ENCODE assay signal across 1 cellular context in genomic region chr1:226870323-226871046, GRCh38.
TF ChIP-seq lines count a peak whose summit lies in the region.

TSS of gene PSEN2 (plus strand) at chr1:226870616. CDS start at chr1:226881908, 11,292 bp downstream.

TF ChIP-seq in HEK293, 187 proteins besides CTCF, POLR2A, EP300 and RAD21 (continued from another document):
- TF ChIP-seq ZNF791 (tag by site-specific recombination; IDR thresholded peaks at IDR 0.05): peak; percentile 6; the same call in 1 of the 2 replicates
- no peak for TF ChIP-seq ZNF571 (tag by site-specific recombination; IDR thresholded peaks at IDR 0.05)
- TF ChIP-seq ZNF623 (tag by site-specific recombination; IDR thresholded peaks at IDR 0.05): no peak
- TF ChIP-seq GLI2 (tag by site-specific recombination; IDR thresholded peaks at IDR 0.05; ENCODE audit: borderline replicate concordance, low read depth): no peak
- TF ChIP-seq, protein P1, sequence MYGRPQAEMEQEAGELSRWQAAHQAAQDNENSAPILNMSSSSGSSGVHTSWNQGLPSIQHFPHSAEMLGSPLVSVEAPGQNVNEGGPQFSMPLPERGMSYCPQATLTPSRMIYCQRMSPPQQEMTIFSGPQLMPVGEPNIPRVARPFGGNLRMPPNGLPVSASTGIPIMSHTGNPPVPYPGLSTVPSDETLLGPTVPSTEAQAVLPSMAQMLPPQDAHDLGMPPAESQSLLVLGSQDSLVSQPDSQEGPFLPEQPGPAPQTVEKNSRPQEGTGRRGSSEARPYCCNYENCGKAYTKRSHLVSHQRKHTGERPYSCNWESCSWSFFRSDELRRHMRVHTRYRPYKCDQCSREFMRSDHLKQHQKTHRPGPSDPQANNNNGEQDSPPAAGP (tag by site-specific recombination; IDR thresholded peaks at IDR 0.05): peak; percentile 61
- peak; percentile 74 for TF ChIP-seq SP3 (tag by site-specific recombination; IDR thresholded peaks at IDR 0.05)
- TF ChIP-seq KLF1 (tag by site-specific recombination; IDR thresholded peaks at IDR 0.05): peak; percentile 89
- TF ChIP-seq ZNF654 (tag by site-specific recombination; IDR thresholded peaks at IDR 0.05; ENCODE audit: low read depth): no peak
- 0 out of 2 replicates have a peak, but pooled peaks have one; percentile 62 for TF ChIP-seq ZSCAN18 (tag by site-specific recombination; IDR thresholded peaks at IDR 0.05)
- TF ChIP-seq, protein P2, sequence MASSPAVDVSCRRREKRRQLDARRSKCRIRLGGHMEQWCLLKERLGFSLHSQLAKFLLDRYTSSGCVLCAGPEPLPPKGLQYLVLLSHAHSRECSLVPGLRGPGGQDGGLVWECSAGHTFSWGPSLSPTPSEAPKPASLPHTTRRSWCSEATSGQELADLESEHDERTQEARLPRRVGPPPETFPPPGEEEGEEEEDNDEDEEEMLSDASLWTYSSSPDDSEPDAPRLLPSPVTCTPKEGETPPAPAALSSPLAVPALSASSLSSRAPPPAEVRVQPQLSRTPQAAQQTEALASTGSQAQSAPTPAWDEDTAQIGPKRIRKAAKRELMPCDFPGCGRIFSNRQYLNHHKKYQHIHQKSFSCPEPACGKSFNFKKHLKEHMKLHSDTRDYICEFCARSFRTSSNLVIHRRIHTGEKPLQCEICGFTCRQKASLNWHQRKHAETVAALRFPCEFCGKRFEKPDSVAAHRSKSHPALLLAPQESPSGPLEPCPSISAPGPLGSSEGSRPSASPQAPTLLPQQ (tag by site-specific recombination; IDR thresholded peaks at IDR 0.05): peak; percentile 99
- TF ChIP-seq GLIS1 (tag by site-specific recombination; IDR thresholded peaks at IDR 0.05): peak; percentile 83
- TF ChIP-seq, protein P3, sequence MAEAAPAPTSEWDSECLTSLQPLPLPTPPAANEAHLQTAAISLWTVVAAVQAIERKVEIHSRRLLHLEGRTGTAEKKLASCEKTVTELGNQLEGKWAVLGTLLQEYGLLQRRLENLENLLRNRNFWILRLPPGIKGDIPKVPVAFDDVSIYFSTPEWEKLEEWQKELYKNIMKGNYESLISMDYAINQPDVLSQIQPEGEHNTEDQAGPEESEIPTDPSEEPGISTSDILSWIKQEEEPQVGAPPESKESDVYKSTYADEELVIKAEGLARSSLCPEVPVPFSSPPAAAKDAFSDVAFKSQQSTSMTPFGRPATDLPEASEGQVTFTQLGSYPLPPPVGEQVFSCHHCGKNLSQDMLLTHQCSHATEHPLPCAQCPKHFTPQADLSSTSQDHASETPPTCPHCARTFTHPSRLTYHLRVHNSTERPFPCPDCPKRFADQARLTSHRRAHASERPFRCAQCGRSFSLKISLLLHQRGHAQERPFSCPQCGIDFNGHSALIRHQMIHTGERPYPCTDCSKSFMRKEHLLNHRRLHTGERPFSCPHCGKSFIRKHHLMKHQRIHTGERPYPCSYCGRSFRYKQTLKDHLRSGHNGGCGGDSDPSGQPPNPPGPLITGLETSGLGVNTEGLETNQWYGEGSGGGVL (tag by site-specific recombination; IDR thresholded peaks at IDR 0.05): no peak
- TF ChIP-seq INSM2 (tag by site-specific recombination; IDR thresholded peaks at IDR 0.05): peak; percentile 58; the same call in 1 of the 2 replicates
- TF ChIP-seq ZBTB8A (tag by site-specific recombination; IDR thresholded peaks at IDR 0.05): peak; percentile 82; the same call in 1 of the 2 replicates
- peak; percentile 82; the same call in 1 of the 2 replicates for TF ChIP-seq ZBTB20 (tag by site-specific recombination; IDR thresholded peaks at IDR 0.05)
- no peak for TF ChIP-seq WT1 (tag by site-specific recombination; IDR thresholded peaks at IDR 0.05)
- TF ChIP-seq ZIC2 (tag by site-specific recombination; IDR thresholded peaks at IDR 0.05): 0 out of 2 replicates have a peak, but pooled peaks have one; percentile 47
- TF ChIP-seq, protein P4, sequence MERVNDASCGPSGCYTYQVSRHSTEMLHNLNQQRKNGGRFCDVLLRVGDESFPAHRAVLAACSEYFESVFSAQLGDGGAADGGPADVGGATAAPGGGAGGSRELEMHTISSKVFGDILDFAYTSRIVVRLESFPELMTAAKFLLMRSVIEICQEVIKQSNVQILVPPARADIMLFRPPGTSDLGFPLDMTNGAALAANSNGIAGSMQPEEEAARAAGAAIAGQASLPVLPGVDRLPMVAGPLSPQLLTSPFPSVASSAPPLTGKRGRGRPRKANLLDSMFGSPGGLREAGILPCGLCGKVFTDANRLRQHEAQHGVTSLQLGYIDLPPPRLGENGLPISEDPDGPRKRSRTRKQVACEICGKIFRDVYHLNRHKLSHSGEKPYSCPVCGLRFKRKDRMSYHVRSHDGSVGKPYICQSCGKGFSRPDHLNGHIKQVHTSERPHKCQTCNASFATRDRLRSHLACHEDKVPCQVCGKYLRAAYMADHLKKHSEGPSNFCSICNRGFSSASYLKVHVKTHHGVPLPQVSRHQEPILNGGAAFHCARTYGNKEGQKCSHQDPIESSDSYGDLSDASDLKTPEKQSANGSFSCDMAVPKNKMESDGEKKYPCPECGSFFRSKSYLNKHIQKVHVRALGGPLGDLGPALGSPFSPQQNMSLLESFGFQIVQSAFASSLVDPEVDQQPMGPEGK (tag by site-specific recombination; IDR thresholded peaks at IDR 0.05): peak; percentile 79
- TF ChIP-seq ZNF341 (tag by site-specific recombination; IDR thresholded peaks at IDR 0.05; ENCODE audit: low read depth): peak; percentile 24; the same call in 1 of the 2 replicates
- peak; percentile 85; the same call in 1 of the 2 replicates for TF ChIP-seq KLF10 (tag by site-specific recombination; IDR thresholded peaks at IDR 0.05)
TF ChIP-seq in HEK293: peak in this region for 46.
